In the genomic region with DNA sequence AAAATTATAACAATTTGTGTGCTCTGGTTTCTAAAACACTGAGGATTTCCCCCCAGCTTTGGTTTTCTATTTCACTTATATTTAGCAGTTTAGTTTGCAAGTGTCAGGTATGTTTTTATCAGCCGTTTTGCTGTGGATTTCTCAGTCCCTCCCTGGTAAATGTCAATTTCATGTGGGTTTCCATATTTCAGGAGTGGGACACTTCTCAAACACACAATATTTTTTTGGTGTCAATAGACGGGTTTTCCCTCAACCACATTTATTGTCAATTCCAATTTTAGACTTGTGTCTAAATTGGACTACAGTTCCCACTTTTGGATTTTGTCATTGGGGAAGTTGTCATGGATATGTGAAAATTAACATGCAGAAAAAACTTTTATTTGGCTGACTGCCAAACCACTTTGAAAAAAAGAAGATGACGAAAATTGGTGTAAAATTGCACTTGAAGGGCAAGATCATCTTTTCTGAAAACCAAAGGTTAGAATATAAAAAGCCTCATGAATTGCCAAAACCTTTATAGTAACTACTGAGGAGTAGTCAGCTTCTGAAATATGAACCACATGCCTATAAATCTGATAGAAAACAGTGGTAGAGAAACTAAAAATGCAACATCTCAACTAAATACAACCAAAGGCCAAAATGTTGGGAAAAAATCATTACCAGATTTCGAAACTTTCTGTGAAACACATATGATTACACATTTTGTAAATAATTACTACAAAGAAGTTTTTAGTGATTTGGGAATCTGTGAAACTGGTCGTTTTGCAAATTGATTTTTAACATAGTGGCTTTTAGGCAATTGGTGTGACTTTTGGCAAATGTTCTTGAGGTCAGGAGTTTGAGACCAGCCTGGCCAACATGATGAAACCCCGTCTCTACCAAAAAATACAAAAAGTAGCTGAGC, we compare ENCODE assay signal across 10 cellular contexts.
DNase-seq lines count a peak whose midpoint lies in the region; FAIRE-seq and TF ChIP-seq lines count a peak whose summit lies in the region.
"Had no signal": no experiment of that assay in that cellular context is flagged by ENCODE, and none has a peak within 500 bp of the region (broad histone marks: within the 10 kb centered on the region; RNA-seq: fewer than 3 reads in every experiment).

No MANE protein-coding gene starts in this region.

- WGBS in smooth muscle cell (ENCODE audit: low lambda C conversion rate), result 89% methylated on average over 6 of the region's 6 CpGs
- 82 to 92% methylated on average over 2 to 6 of the region's 6 CpGs for WGBS in endodermal cell (ENCODE audit: insufficient coverage in 1 of 2, insufficient read length in 1 of 2), 2 experiments

- no peak overlapping the region for H3K27ac Mint-ChIP-seq in endodermal cell

- H3K4me2 ChIP-seq in smooth muscle cell, result no peak overlapping the region

- H3K27me3 Mint-ChIP-seq in endodermal cell (ENCODE audit: insufficient read depth), result peaks cover 2% of the 10 kb centered on the region

- no peak for TF ChIP-seq CTCF in astrocyte of the spinal cord (IDR thresholded peaks at IDR 0.05; ENCODE audit: low read depth, low read length)
- no peak for TF ChIP-seq CTCF in D721Med (IDR thresholded peaks at IDR 0.05; ENCODE audit: insufficient read depth, missing control alignments)
- no peak for TF ChIP-seq CTCF in smooth muscle cell (IDR thresholded peaks at IDR 0.05; ENCODE audit: borderline replicate concordance, insufficient read depth, poor library complexity, severe bottlenecking)
- TF ChIP-seq CTCF in endodermal cell (conservative IDR thresholded peaks at IDR 0.05), result no peak

- H3K9me3 ChIP-seq in smooth muscle cell (replicated peaks; ENCODE audit: low read depth) (no peaks in the 10 kb centered on the region), endodermal cell (ENCODE audit: control insufficient read depth, low read length) (peaks cover 20% of the 10 kb centered on the region)

- H2AFZ ChIP-seq in smooth muscle cell (ENCODE audit: low read depth), result no peak overlapping the region

- H3F3A ChIP-seq in smooth muscle cell (ENCODE audit: low read depth), result peaks cover 3% of the 10 kb centered on the region

- peaks cover 11% of the 10 kb centered on the region for H3K4me1 Mint-ChIP-seq in endodermal cell

- H3K4me3 Mint-ChIP-seq in endodermal cell, result no peak overlapping the region

- H3K79me2 ChIP-seq in smooth muscle cell (ENCODE audit: low read depth), result no peaks in the 10 kb centered on the region

- H3K36me3 Mint-ChIP-seq in endodermal cell (ENCODE audit: low read depth), result peaks cover 2% of the 10 kb centered on the region

- H3K36me3 ChIP-seq in smooth muscle cell (ENCODE audit: low read depth) (no peaks in the 10 kb centered on the region), endodermal cell (ENCODE audit: control insufficient read depth, insufficient read depth, low read length) (no peaks in the 10 kb centered on the region)

- no peak overlapping the region for H3K27ac ChIP-seq in smooth muscle cell (ENCODE audit: low read depth)
- H3K27ac ChIP-seq in endodermal cell (ENCODE audit: low read depth, low read length), result no peak overlapping the region
- H3K27ac ChIP-seq: epithelial cell of prostate had no signal

- peaks cover 6% of the 10 kb centered on the region for H3K4me1 ChIP-seq in smooth muscle cell (ENCODE audit: low read depth)
- peaks cover 3% of the 10 kb centered on the region for H3K4me1 ChIP-seq in endodermal cell (ENCODE audit: control insufficient read depth, insufficient read depth, low read length)

- H3K4me3 ChIP-seq in astrocyte of the spinal cord (ENCODE audit: low read depth, low read length), result no peak overlapping the region
- H3K4me3 ChIP-seq in smooth muscle cell, result no peak overlapping the region
- H3K4me3 ChIP-seq in endodermal cell (ENCODE audit: low read length), result no peak overlapping the region

- H3K9ac ChIP-seq in smooth muscle cell (ENCODE audit: low read depth), result no peak overlapping the region
- H3K9ac ChIP-seq in endodermal cell (ENCODE audit: extremely low read depth, low read length, poor library complexity, severe bottlenecking), result no peak overlapping the region

- in situ Hi-C loops in astrocyte of the spinal cord (cut with HindIII; ENCODE audit: low sequenced_read_pairs), result no loop called here

- H4K20me1 ChIP-seq in smooth muscle cell (ENCODE audit: low read depth), result no peaks in the 10 kb centered on the region

- FAIRE-seq in D721Med (lab: Jason Lieb, UNC), result no peak

- peaks cover 31% of the 10 kb centered on the region for H3K9me3 Mint-ChIP-seq in endodermal cell

- H3K27me3 ChIP-seq in smooth muscle cell (ENCODE audit: low read depth) (no peaks in the 10 kb centered on the region), endodermal cell (ENCODE audit: control insufficient read depth, insufficient read depth, low read length, poor library complexity, severe bottlenecking) (no peaks in the 10 kb centered on the region)

- DNase-seq in ELR (ENCODE audit: low read depth) (peak; percentile 10), M059J (ENCODE audit: low read depth) (peak; percentile 63), astrocyte of the spinal cord (ENCODE audit: low read depth, low spot score) (peak; percentile 71), lung microvascular endothelial cell (ENCODE audit: low read depth in 2 of 2) (peak; percentile 10 to 31), D721Med (ENCODE audit: insufficient read length, low spot score) (no peak), smooth muscle cell (lab: John Stamatoyannopoulos, UW; ENCODE audit: unreplicated experiment) (no peak), HPDE6-E6E7 (ENCODE audit: extremely low spot score) (no peak), endodermal cell (no peak)
- DNase-seq: amygdala had no signal

Comparison
In these comparisons a context has a peak if more than half of its experiments do, and no peak if none do; other contexts are left out.
1. DNase-seq: peak in ELR (single experiment), M059J (single experiment), astrocyte of the spinal cord (single experiment) and lung microvascular endothelial cell (2 of 2); none in D721Med (single experiment), smooth muscle cell (single experiment), HPDE6-E6E7 (single experiment) and endodermal cell (single experiment).